ENCODE assay signal across 8 cellular contexts in genomic region chrX:102768984-102769761, GRCh38. TPM values are rescaled to one million over a fixed set of nuclear protein-coding genes. Genes with fewer than 3 reads are reported as not detected.
A peak's percentile ranks its signal among the peaks of the same experiment; 100 is the strongest.
DNase-seq lines count a peak whose midpoint lies in the region; ATAC-seq and TF ChIP-seq lines count a peak whose summit lies in the region.

No MANE protein-coding gene starts in this region.

- 18% methylated on average over 22 of the region's 22 CpGs for WGBS in esophagus muscularis mucosa

- no peaks in the 10 kb centered on the region for H3K79me2 ChIP-seq in OCI-LY1 (ENCODE audit: insufficient read depth, low read length)

- H4K20me1 ChIP-seq in OCI-LY1 (ENCODE audit: insufficient read depth, low read length), result no peaks in the 10 kb centered on the region

- peak overlapping the region; percentile 88 for H3K4me2 ChIP-seq in OCI-LY1 (ENCODE audit: low read length)

- no peaks in the 10 kb centered on the region for H3K9me2 ChIP-seq in OCI-LY1 (ENCODE audit: low read depth, low read length)

- peak overlapping the region; percentile 99 for H3K4me3 ChIP-seq in HUES6 (ENCODE audit: low read depth, low read length)
- H3K4me3 ChIP-seq in OCI-LY1 (ENCODE audit: low read depth, low read length, poor library complexity, severe bottlenecking), result peak overlapping the region; percentile 75
- peak overlapping the region; percentile 58 to 70 (median 60) for H3K4me3 ChIP-seq in esophagus muscularis mucosa

- H3K27me3 ChIP-seq in HUES6 (ENCODE audit: control insufficient read depth, insufficient read depth, low read length), result no peaks in the 10 kb centered on the region
- H3K27me3 ChIP-seq in OCI-LY1 (ENCODE audit: insufficient read depth, low read length), result no peaks in the 10 kb centered on the region
- no peaks in the 10 kb centered on the region for H3K27me3 ChIP-seq in esophagus muscularis mucosa

- TF ChIP-seq CTCF in OCI-LY1 (IDR thresholded peaks at IDR 0.05; ENCODE audit: low read length), result no peak
- no peak for TF ChIP-seq CTCF in esophagus muscularis mucosa (IDR thresholded peaks at IDR 0.05)

- H3K36me3 ChIP-seq in HUES6 (ENCODE audit: control insufficient read depth, insufficient read depth, low read length), result no peaks in the 10 kb centered on the region
- no peaks in the 10 kb centered on the region for H3K36me3 ChIP-seq in OCI-LY1 (ENCODE audit: insufficient read depth, low read length)
- H3K36me3 ChIP-seq in esophagus muscularis mucosa, result no peaks in the 10 kb centered on the region

- no peaks in the 10 kb centered on the region for H3K9me3 ChIP-seq in HUES6 (ENCODE audit: control insufficient read depth, insufficient read depth, low read depth, low read length)
- no peaks in the 10 kb centered on the region for H3K9me3 ChIP-seq in OCI-LY1 (ENCODE audit: low read length)
- no peaks in the 10 kb centered on the region for H3K9me3 ChIP-seq in esophagus muscularis mucosa

- H3K27ac ChIP-seq in HUES6 (ENCODE audit: low read depth, low read length) (peak overlapping the region; percentile 59; the same call in 1 of the 2 replicates), OCI-LY1 (ENCODE audit: low read depth, low read length, poor library complexity, severe bottlenecking) (no peak overlapping the region), esophagus muscularis mucosa (replicated peaks in 1 of 4) (peak overlapping the region; percentile 55 to 68 (median 66))

- no peaks in the 10 kb centered on the region for H3K4me1 ChIP-seq in HUES6 (ENCODE audit: control insufficient read depth, insufficient read depth, low read length)
- peaks cover 17% of the 10 kb centered on the region for H3K4me1 ChIP-seq in OCI-LY1 (ENCODE audit: insufficient read depth, low read length, severe bottlenecking)
- peaks cover 6 to 8% (median 7%) of the 10 kb centered on the region in 4 donors for H3K4me1 ChIP-seq in esophagus muscularis mucosa

- peak; percentile 81 for DNase-seq in DMS 273 treated with DMSO at 0.1 percent for 48 hours (lab: John Stamatoyannopoulos, UW)
- peak; percentile 78 for DNase-seq in activated T-cell treated with anti-CD3 and anti-CD28 coated beads for 4 hours
- DNase-seq in esophagus muscularis mucosa (ENCODE audit: extremely low spot score), result peak; percentile 94
- peak; percentile 89 for DNase-seq in myocyte (ENCODE audit: low read depth)
- peak; percentile 58 for DNase-seq in stimulated activated CD8-positive, alpha-beta memory T cell treated with anti-CD3 and anti-CD28 coated beads, Interleukin-7, amount 100 ng/mL, for 24 hours (ENCODE audit: low read depth)

- intact Hi-C loops in esophagus muscularis mucosa (cut with DNase I), result no loop called here

- no peak overlapping the region; the same call in 1 of the 2 replicates for H2AFZ ChIP-seq in OCI-LY1 (ENCODE audit: low read length)

- no peak for TF ChIP-seq EP300 in esophagus muscularis mucosa (IDR thresholded peaks at IDR 0.05)

- peak; percentile 96 for ATAC-seq in GM21447 (IDR thresholded peaks at IDR 0.05; ENCODE audit: unreplicated experiment)

- H3K9ac ChIP-seq in HUES6 (ENCODE audit: low read length) (peak overlapping the region; percentile 96), OCI-LY1 (ENCODE audit: low read length) (peak overlapping the region; percentile 85)

- no peaks in the 10 kb centered on the region for H3F3A ChIP-seq in OCI-LY1 (ENCODE audit: insufficient read depth, low read length)

- TF ChIP-seq POLR2A in esophagus muscularis mucosa (IDR thresholded peaks at IDR 0.05; ENCODE audit: low read depth), result no peak

RNA-seq across cellular contexts. Expression of gene GPRASP3, which starts 48.6 kb away (rescaled TPM):
- total RNA-seq in esophagus muscularis mucosa, result 1 to 10 TPM; 3.7 to 6.9 (median 4.6) TPM
- 4.3 and 13.5 TPM in 2 replicates for total RNA-seq in myocyte
- polyA plus RNA-seq in myocyte (2012), result 4.0 TPM

RNA-seq across cellular contexts. Expression of gene GPRASP2, which starts 56.9 kb away (rescaled TPM):
- total RNA-seq in esophagus muscularis mucosa, result 10 to 100 TPM in 3 of 4 donors, 1 to 10 TPM in 1; 5.4 to 14.9 (median 10.7) TPM
- 6.6 and 11.0 TPM in 2 replicates for total RNA-seq in myocyte
- polyA plus RNA-seq in myocyte (2012), result 9.7 TPM
